In genomic region chr12:33438890-33439586, GRCh38 we compare ENCODE assay signal across 8 cellular contexts. TPM values are rescaled to one million over a fixed set of nuclear protein-coding genes. Genes with fewer than 3 reads are reported as not detected.
DNase-seq lines count a peak whose midpoint lies in the region; ATAC-seq and TF ChIP-seq lines count a peak whose summit lies in the region.

No MANE protein-coding gene starts in this region.

- peak; percentile 15 for TF ChIP-seq CTCF in neural crest cell (conservative IDR thresholded peaks at IDR 0.05)

- peaks cover 8% of the 10 kb centered on the region for H3K4me1 Mint-ChIP-seq in neural crest cell

- H3K4me3 Mint-ChIP-seq in neural crest cell = peak overlapping the region; percentile 91

- H3K36me3 Mint-ChIP-seq in neural crest cell (ENCODE audit: low read depth) = no peaks in the 10 kb centered on the region

- H3K9me3 ChIP-seq in ES-I3 (ENCODE audit: control insufficient read depth, insufficient read depth, low read length) = no peaks in the 10 kb centered on the region

- H3K27me3 Mint-ChIP-seq in neural crest cell (ENCODE audit: low read depth) = peaks cover 87% of the 10 kb centered on the region

- ATAC-seq in HG02571 (IDR thresholded peaks at IDR 0.05; ENCODE audit: unreplicated experiment) = no peak
- ATAC-seq in HG02885 (IDR thresholded peaks at IDR 0.05; ENCODE audit: poor library complexity, unreplicated experiment) = no peak
- ATAC-seq in HG02678 (IDR thresholded peaks at IDR 0.05; ENCODE audit: unreplicated experiment) = no peak
- no peak for ATAC-seq in GM21825 (IDR thresholded peaks at IDR 0.05; ENCODE audit: unreplicated experiment)

- no peaks in the 10 kb centered on the region for H3K9me3 Mint-ChIP-seq in neural crest cell

- H3K9ac ChIP-seq in ES-I3 (ENCODE audit: low read depth, low read length) = peak overlapping the region; percentile 59

- DNase-seq in NCI-H774 (lab: John Stamatoyannopoulos, UW) (peak; percentile 64), fibroblast of gingiva (ENCODE audit: low read depth) (peak; percentile 1), neural crest cell (ENCODE audit: low read depth, low spot score) (peak; percentile 9)

- no peak overlapping the region for H3K27ac Mint-ChIP-seq in neural crest cell (ENCODE audit: unreplicated experiment)

- peaks cover 6% of the 10 kb centered on the region; the same call in 1 of the 2 replicates for H3K4me1 ChIP-seq in ES-I3 (ENCODE audit: insufficient read depth, low read length)

- H3K36me3 ChIP-seq in ES-I3 (ENCODE audit: insufficient read depth, low read length) = no peaks in the 10 kb centered on the region

RNA-seq across cellular contexts. Expression of gene SYT10, which starts 0.6 kb away (rescaled TPM):
- total RNA-seq in neural crest cell = 0.19 and 0.27 TPM in 2 replicates

Comparison
In these comparisons a context has a peak if more than half of its experiments do, and no peak if none do; other contexts are left out.
1. DNase-seq: peak in every context shown above with its lines; median percentile 64 in NCI-H774; 9 in neural crest cell; 1 in fibroblast of gingiva.